ENCODE assay signal across 8 cellular contexts in genomic region chr7:103989785-103990775, GRCh38. TPM values are rescaled to one million over a fixed set of nuclear protein-coding genes. Genes with fewer than 3 reads are reported as not detected.
A peak's percentile ranks its signal among the peaks of the same experiment; 100 is the strongest.
DNase-seq lines count a peak whose midpoint lies in the region; TF ChIP-seq lines count a peak whose summit lies in the region.

No MANE protein-coding gene starts in this region.

- DNase-seq in ACHN (peak; percentile 70), GM13976 (ENCODE audit: low spot score) (peak; percentile 37), NCI-H748 treated with DMSO at 0.1 percent for 48 hours (lab: John Stamatoyannopoulos, UW) (peak; percentile 69), dorsolateral prefrontal cortex (peak in 1 of 10 donors; percentile 57), mesenchymal stem cell (peak; percentile 13), vagina (ENCODE audit: extremely low spot score in 2 of 2) (no peak), NCI-H1048 (lab: John Stamatoyannopoulos, UW) (no peak)
- DNase-seq in activated CD4-positive, CD25-positive, alpha-beta regulatory T cell treated with anti-CD3 and anti-CD28 coated beads, Interleukin-2, amount 50 U/mL, for 72 hours = no peak

- H3K4me3 ChIP-seq in dorsolateral prefrontal cortex (peak overlapping the region; percentile 25 to 70 (median 53)), mesenchymal stem cell (ENCODE audit: insufficient read depth in 1 of 2, low read depth in 1 of 2, low read length in 2 of 2) (peak overlapping the region; percentile 64 to 82), vagina (peak overlapping the region; percentile 44 to 46)

- H3K9me3 ChIP-seq in mesenchymal stem cell (ENCODE audit: control insufficient read depth, low read length) = no peaks in the 10 kb centered on the region
- H3K9me3 ChIP-seq in vagina = no peaks in the 10 kb centered on the region

- H3K18ac ChIP-seq in mesenchymal stem cell (ENCODE audit: low read depth in 1 of 2, low read length in 2 of 2) = no peak overlapping the region

- WGBS in mesenchymal stem cell = 7% methylated on average over 52 of the region's 82 CpGs

- no peaks in the 10 kb centered on the region for H3K79me1 ChIP-seq in mesenchymal stem cell (replicated peaks; ENCODE audit: low read length, poor library complexity, severe bottlenecking)

- H3K36me3 ChIP-seq in mesenchymal stem cell (ENCODE audit: control insufficient read depth in 1 of 2, insufficient read depth in 2 of 2, low read depth in 1 of 2, low read length in 2 of 2) (no peaks in the 10 kb centered on the region), vagina (no peaks in the 10 kb centered on the region)

- no peak overlapping the region for H4K91ac ChIP-seq in mesenchymal stem cell (ENCODE audit: low read length)

- no peak overlapping the region for H3K14ac ChIP-seq in mesenchymal stem cell (ENCODE audit: low read length in 2 of 2)

- no peak overlapping the region for H2BK5ac ChIP-seq in mesenchymal stem cell (ENCODE audit: low read depth, low read length, poor library complexity, severe bottlenecking)

- H3K23ac ChIP-seq in mesenchymal stem cell (ENCODE audit: low read length in 2 of 2) = no peak overlapping the region

- peak overlapping the region; percentile 67 for H3K9ac ChIP-seq in mesenchymal stem cell (ENCODE audit: low read length)

- no peak overlapping the region for H3K4ac ChIP-seq in mesenchymal stem cell (ENCODE audit: low read depth in 1 of 2, low read length in 2 of 2)

- no peak overlapping the region for H2BK120ac ChIP-seq in mesenchymal stem cell (ENCODE audit: low read depth, low read length)

- H3K27me3 ChIP-seq in dorsolateral prefrontal cortex (peaks cover 0 to 75% (median 55%) of the 10 kb centered on the region in 45 donors), mesenchymal stem cell (ENCODE audit: control insufficient read depth in 1 of 2, insufficient read depth in 1 of 2, low read length in 2 of 2) (peaks cover 12 to 34% of the 10 kb centered on the region in 2 experiments), vagina (no peaks in the 10 kb centered on the region)

- intact Hi-C loops in dorsolateral prefrontal cortex (cut with DNase I) = no loop called here
- intact Hi-C loops in vagina (cut with DNase I) = no loop called here

- H4K8ac ChIP-seq in mesenchymal stem cell (ENCODE audit: low read length) = no peak overlapping the region

- no peak overlapping the region for H2BK12ac ChIP-seq in mesenchymal stem cell (ENCODE audit: low read length in 2 of 2)

- no peak overlapping the region for H2AFZ ChIP-seq in mesenchymal stem cell (ENCODE audit: low read depth, low read length)

- TF ChIP-seq POLR2A in vagina (IDR thresholded peaks at IDR 0.05) = no peak

- H2BK15ac ChIP-seq in mesenchymal stem cell (ENCODE audit: low read depth, poor library complexity, severe bottlenecking) = no peak overlapping the region

- H2AK5ac ChIP-seq in mesenchymal stem cell (ENCODE audit: low read length, severe bottlenecking) = no peak overlapping the region

- H3K4me2 ChIP-seq in mesenchymal stem cell (ENCODE audit: low read length, poor library complexity, severe bottlenecking) = peak overlapping the region; percentile 94

- H3K4me1 ChIP-seq in mesenchymal stem cell (ENCODE audit: control insufficient read depth, insufficient read depth, low read depth, low read length) (peaks cover 18% of the 10 kb centered on the region), vagina (peaks cover 10% of the 10 kb centered on the region)

- H3K27ac ChIP-seq in dorsolateral prefrontal cortex (peak overlapping the region in 2 of 59 donors; percentile 7 to 93), mesenchymal stem cell (ENCODE audit: low read length, poor library complexity, severe bottlenecking) (no peak overlapping the region), vagina (no peak overlapping the region)

- no peak for TF ChIP-seq CTCF in GM13976 (IDR thresholded peaks at IDR 0.05; ENCODE audit: borderline replicate concordance, control extremely low read depth, extremely low read depth, insufficient read depth, missing control alignments)
- TF ChIP-seq CTCF in dorsolateral prefrontal cortex (IDR thresholded peaks at IDR 0.05 in 54 of 56, conservative IDR thresholded peaks at IDR 0.05 in 2 of 56; ENCODE audit: low read depth in 1 of 56, partially characterized antibody in 56 of 56) = peak in 2 of 56 donors; percentile 5 to 17
- TF ChIP-seq CTCF in vagina (IDR thresholded peaks at IDR 0.05) = no peak

- in situ Hi-C loops in ACHN (cut with HindIII; ENCODE audit: low pct_ligation_motif_present, low pct_unique_long_range_greater_than_20kb, low sequenced_read_pairs) (no loop called here), GM13976 (cut with MboI; ENCODE audit: low sequenced_read_pairs, unreplicated experiment) (no loop called here)

RNA-seq across cellular contexts. Expression of gene RELN, which starts 0.6 kb away (rescaled TPM):
- total RNA-seq in dorsolateral prefrontal cortex (10 to 100 TPM in 93 of 120 experiments, 1 to 10 TPM in 27; 5.1 to 58.9 (median 15.2) TPM), vagina (7.4 TPM)
- polyA plus RNA-seq in mesenchymal stem cell (2013, experiment 1 of 2) = under 0.01 TPM
- polyA plus RNA-seq in mesenchymal stem cell (2013, experiment 2 of 2) = 0.03 TPM

Comparison
In these comparisons a context has a peak if more than half of its experiments do, and no peak if none do; other contexts are left out.
1. DNase-seq: peak in ACHN (single experiment), GM13976 (single experiment), NCI-H748 treated with DMSO at 0.1 percent for 48 hours (single experiment) and mesenchymal stem cell (single experiment); none in vagina (0 of 2), activated CD4-positive, CD25-positive, alpha-beta regulatory T cell treated with anti-CD3 and anti-CD28 coated beads, Interleukin-2, amount 50 U/mL, for 72 hours (single experiment) and NCI-H1048 (single experiment).
2. Peak in every context shown above with its lines, with median percentiles within 50 percentile points of each other: H3K4me3 ChIP-seq.